In genomic region chr1:110859062-110859461, GRCh38 we compare ENCODE assay signal across 20 cellular contexts. TPM values are rescaled to one million over a fixed set of nuclear protein-coding genes. Genes with fewer than 3 reads are reported as not detected.
A peak's percentile ranks its signal among the peaks of the same experiment; 100 is the strongest.
DNase-seq lines count a peak whose midpoint lies in the region; ATAC-seq and TF ChIP-seq lines count a peak whose summit lies in the region.
"Had no signal": no experiment of that assay in that cellular context is flagged by ENCODE, and none has a peak within 500 bp of the region (broad histone marks: within the 10 kb centered on the region; RNA-seq: fewer than 3 reads in every experiment).

No MANE protein-coding gene starts in this region.

- peaks cover 0 to 8% (median 0%) of the 10 kb centered on the region in 4 donors for H3K9me3 ChIP-seq in tibial nerve
- H3K9me3 ChIP-seq: SJCRH30 had no signal

- H3K9me3 Mint-ChIP-seq in activated naive CD8-positive, alpha-beta T cell treated with anti-CD3 and anti-CD28 coated beads, Interleukin-2, amount 10 ng/mL, durations not matched to agents 7 days and 5 days, result peaks cover 12% of the 10 kb centered on the region
- peaks cover 14% of the 10 kb centered on the region for H3K9me3 Mint-ChIP-seq in activated naive CD8-positive, alpha-beta T cell treated with anti-CD3 and anti-CD28 coated beads for 36 hours

- no peak for ATAC-seq in activated naive CD8-positive, alpha-beta T cell treated with anti-CD3 and anti-CD28 coated beads, Interleukin-2, amount 10 ng/mL, durations not matched to agents 7 days and 5 days (ENCODE audit: low read depth)
- ATAC-seq: PC-3 had no signal

- no peak for TF ChIP-seq EP300 in tibial nerve (IDR thresholded peaks at IDR 0.05)

- no peaks in the 10 kb centered on the region for H3K27me3 ChIP-seq in tibial nerve
- H3K27me3 ChIP-seq: BLaER1 treated with 17β-estradiol and CSF1 and Interleukin-3, amounts not matched to agents 10 nM and 100 nM had no signal

- H3K27ac Mint-ChIP-seq in activated naive CD8-positive, alpha-beta T cell treated with anti-CD3 and anti-CD28 coated beads, Interleukin-2, amount 10 ng/mL, durations not matched to agents 7 days and 5 days, result peak overlapping the region; percentile 2
- no peak overlapping the region for H3K27ac Mint-ChIP-seq in activated naive CD8-positive, alpha-beta T cell treated with anti-CD3 and anti-CD28 coated beads for 36 hours
- H3K27ac Mint-ChIP-seq: CD8-positive, alpha-beta memory T cell had no signal

- H3K27ac ChIP-seq in tibial nerve, result no peak overlapping the region
- H3K27ac ChIP-seq: BLaER1 treated with 17β-estradiol and CSF1 and Interleukin-3, amounts not matched to agents 10 nM and 100 nM; RWPE1; SJCRH30 had no signal

- peaks cover 11% of the 10 kb centered on the region for H3K36me3 Mint-ChIP-seq in activated naive CD8-positive, alpha-beta T cell treated with anti-CD3 and anti-CD28 coated beads, Interleukin-2, amount 10 ng/mL, durations not matched to agents 7 days and 5 days
- H3K36me3 Mint-ChIP-seq in activated naive CD8-positive, alpha-beta T cell treated with anti-CD3 and anti-CD28 coated beads for 36 hours, result peaks cover 4% of the 10 kb centered on the region

- H3K4me1 Mint-ChIP-seq in activated naive CD8-positive, alpha-beta T cell treated with anti-CD3 and anti-CD28 coated beads, Interleukin-2, amount 10 ng/mL, durations not matched to agents 7 days and 5 days, result peaks cover 8% of the 10 kb centered on the region
- H3K4me1 Mint-ChIP-seq in activated naive CD8-positive, alpha-beta T cell treated with anti-CD3 and anti-CD28 coated beads for 36 hours, result peaks cover 40% of the 10 kb centered on the region

- H3K36me3 ChIP-seq in tibial nerve, result no peaks in the 10 kb centered on the region
- H3K36me3 ChIP-seq: BLaER1 treated with 17β-estradiol and CSF1 and Interleukin-3, amounts not matched to agents 10 nM and 100 nM; SJCRH30 had no signal

- no peak overlapping the region for H3K4me3 Mint-ChIP-seq in activated naive CD8-positive, alpha-beta T cell treated with anti-CD3 and anti-CD28 coated beads, Interleukin-2, amount 10 ng/mL, durations not matched to agents 7 days and 5 days
- H3K4me3 Mint-ChIP-seq in activated naive CD8-positive, alpha-beta T cell treated with anti-CD3 and anti-CD28 coated beads for 36 hours, result no peak overlapping the region
- H3K4me3 Mint-ChIP-seq: CD8-positive, alpha-beta memory T cell had no signal

- no peaks in the 10 kb centered on the region for H3K27me3 Mint-ChIP-seq in activated naive CD8-positive, alpha-beta T cell treated with anti-CD3 and anti-CD28 coated beads, Interleukin-2, amount 10 ng/mL, durations not matched to agents 7 days and 5 days
- no peaks in the 10 kb centered on the region for H3K27me3 Mint-ChIP-seq in activated naive CD8-positive, alpha-beta T cell treated with anti-CD3 and anti-CD28 coated beads for 36 hours

- no peak for DNase-seq in activated naive CD8-positive, alpha-beta T cell treated with anti-CD3 and anti-CD28 coated beads, Interleukin-2, amount 10 ng/mL, durations not matched to agents 7 days and 5 days
- DNase-seq in activated naive CD8-positive, alpha-beta T cell treated with anti-CD3 and anti-CD28 coated beads for 36 hours, result no peak
- DNase-seq in germinal center (ENCODE audit: low spot score), result peak; percentile 59
- DNase-seq in mesenteric fat pad (ENCODE audit: low spot score), result no peak
- no peak for DNase-seq in NCI-H226
- DNase-seq in tibial nerve (ENCODE audit: low spot score in 2 of 2), result no peak
- no peak for DNase-seq in stimulated activated naive CD4-positive, alpha-beta T cell treated with Interleukin-2 at 50 U/mL for 16 hours (lab: John Stamatoyannopoulos, UW)
- DNase-seq: CD8-positive, alpha-beta memory T cell; DMS79; NCI-H1417; NCI-H1930; NCI-H2171; NCI-H446 treated with DMSO at 0.1 percent for 48 hours; PC-3; SJCRH30 had no signal

- 70 to 71% methylated on average over 2 of the region's 2 CpGs for WGBS in tibial nerve, 2 donors

- POLR2A ChIA-PET in activated naive CD8-positive, alpha-beta T cell treated with anti-CD3 and anti-CD28 coated beads, Interleukin-2, amount 10 ng/mL, durations not matched to agents 7 days and 5 days (lab: Charles Lee), result no interaction called here

- no peak overlapping the region for H3K4me3 ChIP-seq in tibial nerve
- H3K4me3 ChIP-seq: BLaER1 treated with 17β-estradiol and CSF1 and Interleukin-3, amounts not matched to agents 10 nM and 100 nM; SJCRH30 had no signal

- TF ChIP-seq CTCF in tibial nerve (IDR thresholded peaks at IDR 0.05), result no peak

- TF ChIP-seq POLR2A in Raji (IDR thresholded peaks at IDR 0.05; ENCODE audit: insufficient read depth, low read depth, low read length), result 0 out of 2 replicates have a peak, but pooled peaks have one; percentile 34
- TF ChIP-seq POLR2A in tibial nerve (IDR thresholded peaks at IDR 0.05), result no peak

- no peaks in the 10 kb centered on the region for H3K4me1 ChIP-seq in tibial nerve
- H3K4me1 ChIP-seq: SJCRH30 had no signal

RNA-seq across cellular contexts. Expression of gene CD53, which starts 13.9 kb away (rescaled TPM):
- 100 to 1,000 TPM; 410 to 415 TPM for total RNA-seq in activated naive CD8-positive, alpha-beta T cell treated with anti-CD3 and anti-CD28 coated beads, Interleukin-2, amount 10 ng/mL, durations not matched to agents 7 days and 5 days
- 100 to 1,000 TPM; 191 to 193 TPM for total RNA-seq in activated naive CD8-positive, alpha-beta T cell treated with anti-CD3 and anti-CD28 coated beads for 36 hours
- 93.6 TPM for total RNA-seq in mesenteric fat pad
- 10 to 100 TPM; 12.0 to 45.0 (median 22.5) TPM for total RNA-seq in tibial nerve
- total RNA-seq: A172, G401, PC-3 had no signal
